Comparison of ENCODE assay signal across 8 cellular contexts in the genomic region with DNA sequence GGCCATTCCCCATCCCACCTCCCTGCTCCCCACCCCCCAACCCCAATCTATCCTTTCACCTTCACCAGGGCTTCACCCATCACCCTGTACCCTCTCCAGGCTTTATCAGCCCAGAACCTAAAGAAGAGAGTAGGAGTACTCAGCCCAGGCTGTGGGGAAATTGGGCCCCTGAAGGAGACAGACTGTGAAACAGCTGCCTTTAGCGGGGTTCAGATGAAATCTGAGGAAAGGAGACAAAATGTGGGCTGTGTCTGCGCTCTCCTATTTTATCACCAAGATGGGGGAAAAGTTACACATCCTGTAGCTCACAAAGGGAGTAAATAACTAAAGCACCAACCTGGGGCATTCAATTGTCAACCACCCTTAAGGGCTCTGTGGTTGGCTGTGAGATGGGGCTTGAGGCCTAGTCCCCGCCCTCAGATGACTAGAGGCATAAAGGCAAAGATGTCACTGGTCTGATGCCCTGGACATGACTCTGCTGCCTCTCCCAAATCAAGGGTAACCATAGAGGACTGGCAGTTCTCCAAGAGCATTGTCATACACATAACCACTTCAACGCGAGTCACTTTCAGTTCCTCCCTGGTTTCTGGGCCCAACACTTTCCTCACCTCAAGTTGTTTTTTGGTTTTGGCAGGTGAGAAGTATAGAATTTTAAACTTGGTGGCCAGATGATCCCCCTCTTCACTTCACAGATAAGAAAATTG. TPM values are rescaled to one million over a fixed set of nuclear protein-coding genes. Genes with fewer than 3 reads are reported as not detected.
DNase-seq lines count a peak whose midpoint lies in the region; ATAC-seq and TF ChIP-seq lines count a peak whose summit lies in the region.

No MANE protein-coding gene starts in this region.

- H3K4me3 ChIP-seq in mammary epithelial cell (replicated peaks in 1 of 3; ENCODE audit: insufficient read depth in 1 of 3, low read depth in 2 of 3, low read length in 3 of 3), result no peak overlapping the region
- H3K4me3 ChIP-seq in mucosa of descending colon, result no peak overlapping the region
- H3K4me3 ChIP-seq in thoracic aorta, result no peak overlapping the region

- H3K27ac ChIP-seq in mammary epithelial cell (ENCODE audit: insufficient read depth, low read depth, low read length) (peak overlapping the region; percentile 82), thoracic aorta (peak overlapping the region; percentile 8 to 22)

- peak; percentile 76 for DNase-seq in Daoy (ENCODE audit: low read depth)
- peak; percentile 81 for DNase-seq in HT1080 (ENCODE audit: low read depth)
- DNase-seq in T1000 (lab: John Stamatoyannopoulos, UW), result peak; percentile 35
- DNase-seq in mammary epithelial cell, result peak; percentile 93
- DNase-seq in mucosa of descending colon, result peak in 1 of 3 donors; percentile 68
- DNase-seq in thoracic aorta (ENCODE audit: low spot score), result peak; percentile 59
- DNase-seq in putamen (ENCODE audit: low spot score), result no peak

- no peak overlapping the region for H2AFZ ChIP-seq in mammary epithelial cell (ENCODE audit: low read depth, low read length)

- peaks cover 12% of the 10 kb centered on the region for H3K4me1 ChIP-seq in mammary epithelial cell (ENCODE audit: insufficient read depth, low read length)
- H3K4me1 ChIP-seq in mucosa of descending colon (ENCODE audit: low read depth), result no peaks in the 10 kb centered on the region
- H3K4me1 ChIP-seq in thoracic aorta (ENCODE audit: control insufficient read depth in 1 of 2, low read depth in 2 of 2), result no peaks in the 10 kb centered on the region

- H3K9me3 ChIP-seq in mammary epithelial cell (replicated peaks; ENCODE audit: insufficient read depth, low read length) (no peaks in the 10 kb centered on the region), mucosa of descending colon (no peaks in the 10 kb centered on the region), thoracic aorta (no peaks in the 10 kb centered on the region)

- H3K36me3 ChIP-seq in mammary epithelial cell (ENCODE audit: insufficient read depth, low read length) (peaks cover 7% of the 10 kb centered on the region), mucosa of descending colon (ENCODE audit: low read depth) (no peaks in the 10 kb centered on the region), thoracic aorta (peaks cover 14% of the 10 kb centered on the region)

- ATAC-seq in GM21526 (IDR thresholded peaks at IDR 0.05; ENCODE audit: low FRiP score, unreplicated experiment) (peak; percentile 79), mucosa of descending colon (peak; percentile 86), thoracic aorta (ENCODE audit: insufficient number of reproducible peaks, low FRiP score, low read depth) (no peak)

- TF ChIP-seq CTCF in mammary epithelial cell (conservative IDR thresholded peaks at IDR 0.05 in 1 of 2, IDR thresholded peaks at IDR 0.05 in 1 of 2; ENCODE audit: extremely low read depth in 1 of 2, insufficient read depth in 1 of 2, low read depth in 1 of 2, low read length in 2 of 2) (no peak), mucosa of descending colon (IDR thresholded peaks at IDR 0.05) (no peak), thoracic aorta (IDR thresholded peaks at IDR 0.05) (no peak)

- peak overlapping the region; percentile 28 for H3K4me2 ChIP-seq in mammary epithelial cell (ENCODE audit: insufficient read depth, low read depth, low read length)

- H3K27me3 ChIP-seq in mammary epithelial cell (ENCODE audit: insufficient read depth, low read length), result no peaks in the 10 kb centered on the region
- no peaks in the 10 kb centered on the region for H3K27me3 ChIP-seq in thoracic aorta (replicated peaks; ENCODE audit: insufficient read depth)

- WGBS in mammary epithelial cell (ENCODE audit: low coverage, missing lambda C conversion rate), result 49% methylated on average over 5 of the region's 5 CpGs

- in situ Hi-C loops in mammary epithelial cell (cut with MboI; ENCODE audit: low sequenced_read_pairs in 2 of 2), result no loop called here

- BruUV-seq in mammary epithelial cell (replicated peaks; lab: Mats Ljungman, UMichigan), result no TSS peak

- CTCF ChIA-PET in mammary epithelial cell (lab: Charles Lee; ENCODE audit: low non-redundant PET), result no interaction called here

- intact Hi-C loops in mammary epithelial cell (cut with micrococcal nuclease) (loop anchor here (5.0 kb wide), 1 partner anchor 117 kb away; a partner anchor contains a TSS), mucosa of descending colon (cut with DNase I, micrococcal nuclease) (no loop called here)

- no peaks in the 10 kb centered on the region for H3K79me2 ChIP-seq in mammary epithelial cell (ENCODE audit: insufficient read depth, low read length)

- dilution Hi-C loops in mammary epithelial cell (cut with HindIII; ENCODE audit: low sequenced_read_pairs), result no loop called here

- no peaks in the 10 kb centered on the region for H4K20me1 ChIP-seq in mammary epithelial cell (ENCODE audit: insufficient read depth, low read length)

- H3K9ac ChIP-seq in mammary epithelial cell (ENCODE audit: insufficient read depth, low read length), result peak overlapping the region; percentile 29

RNA-seq across cellular contexts. Expression of a gene that starts 30.0 kb away (rescaled TPM):
- total RNA-seq in Daoy (2014; rRNA removed; shearing (Covaris generic)), result 3.2 and 3.3 TPM in 2 replicates
- total RNA-seq in HT1080 (2014; rRNA removed; shearing (Covaris generic)), result 0.74 and 4.5 TPM in 2 replicates
- 0.38 and 0.40 TPM in 2 replicates for polyA plus RNA-seq in HT1080 (2015; cell fraction: cytosol; rRNA removed)
- 9.4 and 10.1 TPM in 2 replicates for polyA plus RNA-seq in HT1080 (2015; cell fraction: nucleus; rRNA removed)
- total RNA-seq in mammary epithelial cell, result 10 to 100 TPM in 1 of 2 donors, 1 to 10 TPM in 1; 6.9 to 10.7 TPM
- polyA plus RNA-seq in mammary epithelial cell, result 13.6 TPM
- polyA minus RNA-seq in mammary epithelial cell, result 39.5 TPM
- 10 to 100 TPM; 17.9 to 35.1 (median 22.9) TPM for total RNA-seq in mucosa of descending colon
- total RNA-seq in thoracic aorta, result 100 to 1,000 TPM in 1 of 2 donors, 10 to 100 TPM in 1; 71.7 to 116 TPM
